12 cellular contexts compared by ENCODE assay signal in the genomic region with DNA sequence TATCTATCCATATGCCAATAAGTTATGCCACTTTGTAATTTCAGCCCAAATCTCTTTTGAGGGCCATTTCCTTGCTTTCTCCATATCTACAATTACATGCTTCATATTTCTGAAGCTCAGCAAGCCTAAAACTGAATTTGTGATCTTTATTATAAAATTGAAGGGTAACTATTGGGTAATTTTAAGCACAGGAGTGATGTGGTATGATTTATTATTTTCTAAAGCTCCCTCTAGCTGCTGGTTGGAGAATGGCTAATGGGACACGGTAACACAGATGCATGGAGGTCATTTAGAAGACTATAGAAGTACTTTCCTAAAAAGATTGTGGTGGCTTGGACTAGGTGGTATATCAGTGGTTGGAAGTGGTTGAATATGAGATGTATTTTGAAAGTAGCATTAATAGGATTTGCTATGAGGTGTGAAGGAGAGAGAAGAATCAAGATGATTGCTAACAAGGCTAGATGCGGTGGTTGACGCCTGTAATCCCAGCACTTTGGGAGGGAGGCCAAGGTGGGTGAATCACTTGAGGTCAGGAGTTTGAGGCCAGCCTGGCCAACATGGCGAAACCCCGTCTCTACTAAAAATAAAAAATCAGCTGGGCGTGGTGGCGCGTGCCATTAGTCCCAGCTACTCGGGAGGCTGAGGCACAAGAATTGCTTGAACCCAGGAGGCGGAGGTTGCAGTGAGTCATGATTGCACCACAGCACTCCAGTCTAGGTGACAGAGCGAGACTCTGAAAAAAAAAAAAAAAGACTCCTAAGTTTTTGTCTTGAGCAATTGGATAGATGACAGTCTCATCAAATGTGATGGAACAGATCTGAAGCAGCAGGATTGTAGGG. TPM values are rescaled to one million over a fixed set of nuclear protein-coding genes. Genes with fewer than 3 reads are reported as not detected.
DNase-seq lines count a peak whose midpoint lies in the region; ATAC-seq and TF ChIP-seq lines count a peak whose summit lies in the region.
"Had no signal": no experiment of that assay in that cellular context is flagged by ENCODE, and none has a peak within 500 bp of the region (broad histone marks: within the 10 kb centered on the region; RNA-seq: fewer than 3 reads in every experiment).

No MANE protein-coding gene starts in this region.

- peaks cover 93% of the 10 kb centered on the region for H4K20me1 ChIP-seq in smooth muscle cell (ENCODE audit: low read depth)

- peaks cover 100% of the 10 kb centered on the region for H3K79me2 ChIP-seq in smooth muscle cell (ENCODE audit: low read depth)

- no peak overlapping the region for H3K4me2 ChIP-seq in smooth muscle cell

- ATAC-seq in aorta (ENCODE audit: low FRiP score), result no peak

- no peak overlapping the region for H3K27ac ChIP-seq in smooth muscle cell (ENCODE audit: low read depth)
- no peak overlapping the region for H3K27ac ChIP-seq in aorta (ENCODE audit: low read depth in 1 of 2, low read length in 2 of 2)

- H3K9ac ChIP-seq in smooth muscle cell (ENCODE audit: low read depth), result no peak overlapping the region

- TF ChIP-seq CTCF in epithelial cell of esophagus (IDR thresholded peaks at IDR 0.05; ENCODE audit: insufficient read depth, low read depth, low read length, missing control alignments) (peak; percentile 52), smooth muscle cell (IDR thresholded peaks at IDR 0.05; ENCODE audit: borderline replicate concordance, insufficient read depth, poor library complexity, severe bottlenecking) (peak; percentile 28)

- H3K9me3 ChIP-seq in smooth muscle cell (replicated peaks; ENCODE audit: low read depth) (no peaks in the 10 kb centered on the region), aorta (ENCODE audit: control insufficient read depth, low read length) (no peaks in the 10 kb centered on the region)

- H3F3A ChIP-seq in smooth muscle cell (ENCODE audit: low read depth), result no peaks in the 10 kb centered on the region

- no peaks in the 10 kb centered on the region for H3K27me3 ChIP-seq in smooth muscle cell (ENCODE audit: low read depth)
- H3K27me3 ChIP-seq in aorta (ENCODE audit: control insufficient read depth in 1 of 2, insufficient read depth in 2 of 2, low read length in 1 of 2), result no peaks in the 10 kb centered on the region

- H3K4me3 ChIP-seq in epithelial cell of esophagus (ENCODE audit: low read length), result no peak overlapping the region
- no peak overlapping the region for H3K4me3 ChIP-seq in smooth muscle cell
- no peak overlapping the region for H3K4me3 ChIP-seq in aorta (ENCODE audit: low read length in 2 of 2)

- H3K36me3 ChIP-seq in smooth muscle cell (ENCODE audit: low read depth) (no peaks in the 10 kb centered on the region), aorta (ENCODE audit: control insufficient read depth in 1 of 2, insufficient read depth in 2 of 2, low read length in 1 of 2) (no peaks in the 10 kb centered on the region)

- no peak overlapping the region for H2AFZ ChIP-seq in smooth muscle cell (ENCODE audit: low read depth)

- H3K4me1 ChIP-seq in smooth muscle cell (ENCODE audit: low read depth), result no peaks in the 10 kb centered on the region
- H3K4me1 ChIP-seq in aorta (ENCODE audit: control insufficient read depth in 1 of 2, insufficient read depth in 2 of 2, low read length in 2 of 2), result no peaks in the 10 kb centered on the region

- WGBS in smooth muscle cell (ENCODE audit: low lambda C conversion rate), result 95% methylated on average over 11 of the region's 11 CpGs
- 93 to 95% methylated on average over 11 of the region's 11 CpGs for WGBS in aorta, 2 donors

- DNase-seq in DMS 273 (lab: John Stamatoyannopoulos, UW; ENCODE audit: unreplicated experiment), result peak; percentile 26
- DNase-seq in DMS 273 treated with DMSO at 0.1 percent for 48 hours (lab: John Stamatoyannopoulos, UW), result no peak
- peak; percentile 10 for DNase-seq in OCI-M1 (lab: John Stamatoyannopoulos, UW)
- DNase-seq in epithelial cell of esophagus (ENCODE audit: low read depth), result peak; percentile 38
- DNase-seq in smooth muscle cell (lab: John Stamatoyannopoulos, UW; ENCODE audit: unreplicated experiment), result no peak
- DNase-seq in NK-92 treated with Interleukin-12 subunit alpha and Interleukin-12 subunit beta, amount 100 ng/mL, for 24 hours (lab: John Stamatoyannopoulos, UW), result no peak
- DNase-seq in NCI-H1048 (lab: John Stamatoyannopoulos, UW), result no peak
- DNase-seq in aorta, result no peak
- DNase-seq: 8988T, activated T-cell treated with anti-CD3 and anti-CD28 coated beads for 4 hours, head of caudate nucleus, NCI-H2081 treated with DMSO at 0.1 percent for 48 hours had no signal

- intact Hi-C loops in aorta (cut with DNase I), result no loop called here

RNA-seq across cellular contexts. Expression of gene KLHDC10, which starts 13.9 kb away (rescaled TPM):
- total RNA-seq in smooth muscle cell, result 24.9 and 30.8 TPM in 2 replicates
- 8.3 and 8.7 TPM in 2 replicates for polyA plus RNA-seq in smooth muscle cell
- 10 to 100 TPM; 27.2 to 28.5 TPM for total RNA-seq in aorta
- 1 to 10 TPM; 5.0 to 9.7 TPM for polyA plus RNA-seq in aorta

RNA-seq across cellular contexts. Expression of gene ZC3HC1, which starts 33.1 kb away (rescaled TPM):
- total RNA-seq in smooth muscle cell (20.2 and 23.6 TPM in 2 replicates), aorta (10 to 100 TPM in 1 of 2 donors, 1 to 10 TPM in 1; 9.3 to 13.5 TPM)
- polyA plus RNA-seq in smooth muscle cell (23.4 and 23.6 TPM in 2 replicates), aorta (10 to 100 TPM in 1 of 2 donors, 1 to 10 TPM in 1; 4.3 to 13.4 TPM)

Comparison
In these comparisons a context has a peak if more than half of its experiments do, and no peak if none do; other contexts are left out.
1. DNase-seq: peak in DMS 273 (single experiment), OCI-M1 (single experiment) and epithelial cell of esophagus (single experiment); none in DMS 273 treated with DMSO at 0.1 percent for 48 hours (single experiment), smooth muscle cell (single experiment), NK-92 treated with Interleukin-12 subunit alpha and Interleukin-12 subunit beta, amount 100 ng/mL, for 24 hours (single experiment), NCI-H1048 (single experiment) and aorta (0 of 2).